15 cellular contexts compared by ENCODE assay signal in genomic region chr11:66333220-66333877, GRCh38. TPM values are rescaled to one million over a fixed set of nuclear protein-coding genes. Genes with fewer than 3 reads are reported as not detected.
"Had no signal": no experiment of that assay in that cellular context is flagged by ENCODE, and none has a peak within 500 bp of the region (broad histone marks: within the 10 kb centered on the region; RNA-seq: fewer than 3 reads in every experiment).

No MANE protein-coding gene starts in this region.

- H3K9me3 Mint-ChIP-seq: activated T-helper 2 cell treated with anti-CD3 and anti-CD28 coated beads, Interferon-gamma antibody, Interleukin-2, Interleukin-4, amounts not matched to agents 10 μg/mL and 5 μg/mL and 100 μg/mL, durations not matched to agents 14 hours and 24 hours and 36 hours; endodermal cell; immature natural killer cell had no signal

- ATAC-seq: body of pancreas, gastrocnemius medialis, heart left ventricle, left lobe of liver had no signal

- H3K27ac Mint-ChIP-seq: activated T-helper 2 cell treated with anti-CD3 and anti-CD28 coated beads, Interferon-gamma antibody, Interleukin-2, Interleukin-4, amounts not matched to agents 10 μg/mL and 5 μg/mL and 100 μg/mL, durations not matched to agents 14 hours and 24 hours and 36 hours; endodermal cell had no signal

- DNase-seq: activated CD4-positive, CD25-positive, alpha-beta regulatory T cell treated with anti-CD3 and anti-CD28 coated beads, Interleukin-2, amount 50 U/mL, for 72 hours; activated naive CD4-positive, alpha-beta T cell treated with anti-CD3 and anti-CD28 coated beads, Interleukin-2, amount 50 U/mL, for 16 hours; body of pancreas; dermis blood vessel endothelial cell; endodermal cell; gastrocnemius medialis; immature natural killer cell; mesendoderm; stimulated activated naive CD4-positive, alpha-beta T cell had no signal

- H3K27ac ChIP-seq: body of pancreas, gastrocnemius medialis, heart left ventricle, tibial artery, vagina had no signal

- H3K4me3 ChIP-seq: body of pancreas, gastrocnemius medialis, heart left ventricle, tibial artery, vagina had no signal

- H3K4me3 Mint-ChIP-seq: endodermal cell, immature natural killer cell had no signal

- H3K9me3 ChIP-seq: body of pancreas, gastrocnemius medialis, heart left ventricle, tibial artery, vagina had no signal

- H3K27me3 ChIP-seq: body of pancreas, gastrocnemius medialis, heart left ventricle, tibial artery, vagina had no signal

RNA-seq across cellular contexts. Expression of gene CD248, which starts 16.5 kb away (rescaled TPM):
- total RNA-seq: activated T-helper 2 cell treated with anti-CD3 and anti-CD28 coated beads, Interferon-gamma antibody, Interleukin-2, Interleukin-4, amounts not matched to agents 10 μg/mL and 5 μg/mL and 100 μg/mL, durations not matched to agents 14 hours and 24 hours and 36 hours had no signal
- polyA plus RNA-seq: immature natural killer cell, neural cell had no signal
